ENCODE assay signal across 23 cellular contexts in genomic region chr15:66870880-66871388, GRCh38.
DNase-seq lines count a peak whose midpoint lies in the region; ATAC-seq, FAIRE-seq and TF ChIP-seq lines count a peak whose summit lies in the region.
"Had no signal": no experiment of that assay in that cellular context is flagged by ENCODE, and none has a peak within 500 bp of the region (broad histone marks: within the 10 kb centered on the region; RNA-seq: fewer than 3 reads in every experiment).

No MANE protein-coding gene starts in this region.

- H3K9me3 ChIP-seq in DOHH2 (ENCODE audit: control insufficient read depth, insufficient read depth, low read length) (0 out of 2 replicates have a peak, but pooled peaks cover 3% of the 10 kb centered on the region), pancreas (no peaks in the 10 kb centered on the region)
- H3K9me3 ChIP-seq: BE2C, BLaER1 had no signal

- POLR2A ChIA-PET in activated CD8-positive, alpha-beta T cell treated with anti-CD3 and anti-CD28 coated beads, Interleukin-2, amount 10 ng/mL, durations not matched to agents 7 days and 5 days (lab: Charles Lee): no interaction called here

- H3K4me3 ChIP-seq in DOHH2 (ENCODE audit: low read length) (no peak overlapping the region), pancreas (no peak overlapping the region)
- H3K4me3 ChIP-seq: BLaER1 had no signal

- CTCF ChIA-PET in activated CD8-positive, alpha-beta T cell treated with anti-CD3 and anti-CD28 coated beads, Interleukin-2, amount 10 ng/mL, durations not matched to agents 7 days and 5 days (lab: Charles Lee): no interaction called here

- H3K36me3 ChIP-seq in DOHH2 (ENCODE audit: control insufficient read depth, low read length) (no peaks in the 10 kb centered on the region), pancreas (no peaks in the 10 kb centered on the region)
- H3K36me3 ChIP-seq: BE2C, BLaER1 had no signal

- H3K27ac ChIP-seq in DOHH2 (ENCODE audit: low read depth, low read length): peak overlapping the region; percentile 79; the same call in 1 of the 2 replicates
- H3K27ac ChIP-seq in pancreas: no peak overlapping the region
- H3K27ac ChIP-seq: 22Rv1, BLaER1 had no signal

- H3K4me1 Mint-ChIP-seq in activated CD8-positive, alpha-beta T cell treated with anti-CD3 and anti-CD28 coated beads, Interleukin-2, amount 10 ng/mL, durations not matched to agents 7 days and 5 days (ENCODE audit: low read depth): peaks cover 6% of the 10 kb centered on the region
- H3K4me1 Mint-ChIP-seq: CD4-positive, alpha-beta memory T cell; CD4-positive, CD25-positive, alpha-beta regulatory T cell; CD8-positive, alpha-beta memory T cell had no signal

- H3K4me1 ChIP-seq in DOHH2 (ENCODE audit: control insufficient read depth, low read length): peaks cover 88% of the 10 kb centered on the region
- H3K4me1 ChIP-seq in pancreas: no peaks in the 10 kb centered on the region
- H3K4me1 ChIP-seq: BE2C had no signal

- DNase-seq in pancreas (no peak), NCI-H2107 (lab: John Stamatoyannopoulos, UW) (no peak)
- DNase-seq in activated CD8-positive, alpha-beta T cell treated with anti-CD3 and anti-CD28 coated beads, Interleukin-2, amount 10 ng/mL, durations not matched to agents 7 days and 5 days: no peak
- DNase-seq: ACHN; BE2C; C1 segment of cervical spinal cord; CD4-positive, alpha-beta memory T cell; CD4-positive, CD25-positive, alpha-beta regulatory T cell; CD8-positive, alpha-beta memory T cell; COR-L47; DMS 273 treated with DMSO at 0.1 percent for 48 hours; DMS153; DMS53; DMS79; DND-41; GF-D8 had no signal

- H3K27me3 Mint-ChIP-seq in activated CD8-positive, alpha-beta T cell treated with anti-CD3 and anti-CD28 coated beads, Interleukin-2, amount 10 ng/mL, durations not matched to agents 7 days and 5 days (ENCODE audit: low read depth): peaks cover 30% of the 10 kb centered on the region

- no peak for ATAC-seq in pancreas
- ATAC-seq in activated CD8-positive, alpha-beta T cell treated with anti-CD3 and anti-CD28 coated beads, Interleukin-2, amount 10 ng/mL, durations not matched to agents 7 days and 5 days: no peak

- no peaks in the 10 kb centered on the region for H4K20me1 ChIP-seq in DOHH2 (ENCODE audit: control insufficient read depth, insufficient read depth, low read depth, low read length)

- H3K27me3 ChIP-seq in DOHH2 (ENCODE audit: control insufficient read depth, low read length) (no peaks in the 10 kb centered on the region), pancreas (no peaks in the 10 kb centered on the region)
- H3K27me3 ChIP-seq: BE2C had no signal

- H3K36me3 Mint-ChIP-seq in activated CD8-positive, alpha-beta T cell treated with anti-CD3 and anti-CD28 coated beads, Interleukin-2, amount 10 ng/mL, durations not matched to agents 7 days and 5 days (ENCODE audit: low read depth): no peaks in the 10 kb centered on the region
- H3K36me3 Mint-ChIP-seq: CD14-positive monocyte; CD4-positive, alpha-beta memory T cell; CD4-positive, CD25-positive, alpha-beta regulatory T cell; CD8-positive, alpha-beta memory T cell had no signal

- no peak overlapping the region for H3K27ac Mint-ChIP-seq in activated CD8-positive, alpha-beta T cell treated with anti-CD3 and anti-CD28 coated beads, Interleukin-2, amount 10 ng/mL, durations not matched to agents 7 days and 5 days
- H3K27ac Mint-ChIP-seq: CD14-positive monocyte; CD4-positive, alpha-beta memory T cell; CD4-positive, CD25-positive, alpha-beta regulatory T cell; CD8-positive, alpha-beta memory T cell had no signal

- no peak overlapping the region for H3K4me2 ChIP-seq in DOHH2 (ENCODE audit: low read length)
- H3K4me2 ChIP-seq: BLaER1 had no signal

- FAIRE-seq in TTC549 (lab: Jason Lieb, UNC) (peak; percentile 7), pancreas (lab: Jason Lieb, UNC) (peak; percentile 54)
- FAIRE-seq: GM12891, GM19239 had no signal

- H3K9me2 ChIP-seq in DOHH2 (replicated peaks; ENCODE audit: control insufficient read depth, low read length): no peaks in the 10 kb centered on the region

- intact Hi-C loops in pancreas (cut with DNase I): no loop called here

- no peaks in the 10 kb centered on the region for H3K79me2 ChIP-seq in DOHH2 (ENCODE audit: control insufficient read depth, low read length)

- TF ChIP-seq CTCF in DOHH2 (IDR thresholded peaks at IDR 0.05; ENCODE audit: low read depth, low read length, poor library complexity, severe bottlenecking): no peak
- no peak for TF ChIP-seq CTCF in pancreas (IDR thresholded peaks at IDR 0.05)

- H3K9me3 Mint-ChIP-seq in activated CD8-positive, alpha-beta T cell treated with anti-CD3 and anti-CD28 coated beads, Interleukin-2, amount 10 ng/mL, durations not matched to agents 7 days and 5 days (ENCODE audit: insufficient read depth): no peaks in the 10 kb centered on the region
- H3K9me3 Mint-ChIP-seq: CD4-positive, alpha-beta memory T cell; CD4-positive, CD25-positive, alpha-beta regulatory T cell had no signal

- H3K4me3 Mint-ChIP-seq in activated CD8-positive, alpha-beta T cell treated with anti-CD3 and anti-CD28 coated beads, Interleukin-2, amount 10 ng/mL, durations not matched to agents 7 days and 5 days: no peak overlapping the region
- H3K4me3 Mint-ChIP-seq: CD14-positive monocyte; CD4-positive, alpha-beta memory T cell; CD4-positive, CD25-positive, alpha-beta regulatory T cell; CD8-positive, alpha-beta memory T cell had no signal

- H3F3A ChIP-seq in DOHH2 (ENCODE audit: control insufficient read depth, insufficient read depth): peaks cover 20% of the 10 kb centered on the region
